1 cellular context compared by ENCODE assay signal in genomic region chr6:149230729-149231434, GRCh38.
TF ChIP-seq lines count a peak whose summit lies in the region.

No MANE protein-coding gene starts in this region.

TF ChIP-seq in IMR-90, 13 proteins besides CTCF, POLR2A, EP300 and RAD21 (continued from another document):
- TF ChIP-seq ELK1 (IDR thresholded peaks at IDR 0.05; ENCODE audit: borderline replicate concordance, low read depth, low read length) (no peak), SMC3 (IDR thresholded peaks at IDR 0.05; ENCODE audit: low read depth, low read length) (no peak), USF2 (IDR thresholded peaks at IDR 0.05; ENCODE audit: low read depth, low read length) (no peak)
TF ChIP-seq in IMR-90: peak in this region for 0.
